In genomic region chr20:47368301-47368700, GRCh38 we compare ENCODE assay signal across 14 cellular contexts. TPM values are rescaled to one million over a fixed set of nuclear protein-coding genes. Genes with fewer than 3 reads are reported as not detected.
DNase-seq lines count a peak whose midpoint lies in the region; ATAC-seq and TF ChIP-seq lines count a peak whose summit lies in the region.
"Had no signal": no experiment of that assay in that cellular context is flagged by ENCODE, and none has a peak within 500 bp of the region (broad histone marks: within the 10 kb centered on the region; RNA-seq: fewer than 3 reads in every experiment).

No MANE protein-coding gene starts in this region.

- no peak overlapping the region for H2BK5ac ChIP-seq in H9 (ENCODE audit: insufficient read length, low read length)

- H2BK20ac ChIP-seq in H9 (ENCODE audit: low read depth, low read length, poor library complexity, severe bottlenecking): no peak overlapping the region

- in situ Hi-C loops in Panc1 (cut with HindIII; ENCODE audit: low pct_unique_long_range_greater_than_20kb, low sequenced_read_pairs): no loop called here

- H3K9ac ChIP-seq in H9 (ENCODE audit: extremely low read depth, insufficient read length, low read length): peak overlapping the region; percentile 82

- no TSS peak for BruUV-seq in Panc1 (replicated peaks; lab: Mats Ljungman, UMichigan)

- H2BK15ac ChIP-seq in H9 (ENCODE audit: low read depth, low read length): no peak overlapping the region

- H2AFZ ChIP-seq in H9 (ENCODE audit: low read length): no peak overlapping the region

- no peak overlapping the region; the same call in 1 of the 2 replicates for H3K14ac ChIP-seq in H9 (ENCODE audit: insufficient read depth, low read length)

- DNase-seq in H9: no peak
- no peak for DNase-seq in Panc1 (ENCODE audit: low read depth, low spot score)
- peak; percentile 8 for DNase-seq in spleen
- DNase-seq in GM10248 (ENCODE audit: extremely low spot score): no peak
- DNase-seq in activated CD8-positive, alpha-beta memory T cell treated with anti-CD3 and anti-CD28 coated beads for 24 hours: no peak
- DNase-seq: CD8-positive, alpha-beta T cell; KG1; NCI-H1092; NCI-H1694; NCI-H446; NCI-H774; SHP77 treated with DMSO at 0.1 percent for 48 hours had no signal

- ATAC-seq in Panc1 (no peak), GM18868 (IDR thresholded peaks at IDR 0.05; ENCODE audit: unreplicated experiment) (no peak)
- ATAC-seq: CD8-positive, alpha-beta T cell had no signal

- H3K4me2 ChIP-seq in H9 (ENCODE audit: insufficient read depth, insufficient read length, low read length): peak overlapping the region; percentile 78

- H3K27me3 ChIP-seq in H9 (ENCODE audit: insufficient read depth, low read length) (no peaks in the 10 kb centered on the region), Panc1 (ENCODE audit: control insufficient read depth, insufficient read depth, low read length) (no peaks in the 10 kb centered on the region), spleen (replicated peaks in 1 of 7) (no peaks in the 10 kb centered on the region)

- H3K27me3 Mint-ChIP-seq in H9 (ENCODE audit: low read depth): no peaks in the 10 kb centered on the region

- CTCF ChIA-PET in Panc1 (lab: Charles Lee): no interaction called here
- CTCF ChIA-PET in GM10248 (lab: Yijun Ruan, JAX): interaction anchor here (0.6 to 6.8 kb wide), 3 partner anchors 9 to 27 kb away, joined by 3 to 63 read pairs (median 5); no protein-coding TSS in a partner anchor

- intact Hi-C loops in Panc1 (cut with micrococcal nuclease; ENCODE audit: unreplicated experiment): no loop called here
- intact Hi-C loops in spleen (cut with DNase I; ENCODE audit: low total_unique reads): no loop called here

- H4K8ac ChIP-seq in H9 (replicated peaks; ENCODE audit: insufficient read length, low read depth, low read length): no peak overlapping the region

- H3K4me3 ChIP-seq in Panc1 (ENCODE audit: low read depth in 2 of 2, low read length in 2 of 2) (no peak overlapping the region), iPS-11a (ENCODE audit: low read depth, low read length) (peak overlapping the region; percentile 73), spleen (no peak overlapping the region)

- no peak overlapping the region for H2BK12ac ChIP-seq in H9 (ENCODE audit: insufficient read length, low read depth, low read length)

- no peaks in the 10 kb centered on the region for H4K20me1 ChIP-seq in H9 (ENCODE audit: control insufficient read depth, insufficient read depth, insufficient read length)

- H3K56ac ChIP-seq in H9 (ENCODE audit: insufficient read length, low read depth, low read length): no peak overlapping the region

- H3K23me2 ChIP-seq in H9 (ENCODE audit: insufficient read length, low read depth, low read length, poor library complexity, severe bottlenecking): peaks cover 3% of the 10 kb centered on the region

- no peak overlapping the region for H4K91ac ChIP-seq in H9 (ENCODE audit: insufficient read length, low read depth, low read length)

- peak overlapping the region; percentile 93 to 94 for H3K4me3 Mint-ChIP-seq in H9
- H3K4me3 Mint-ChIP-seq: CD8-positive, alpha-beta T cell had no signal

- no peaks in the 10 kb centered on the region; a peak in 1 of 5 replicates for H3K9me3 Mint-ChIP-seq in H9
- H3K9me3 Mint-ChIP-seq: CD8-positive, alpha-beta T cell had no signal

- no peak for TF ChIP-seq POLR2A in spleen (IDR thresholded peaks at IDR 0.05)

- H3K23ac ChIP-seq in H9 (ENCODE audit: insufficient read length, low read depth, low read length): no peak overlapping the region

- peak overlapping the region; percentile 70 for H3K27ac ChIP-seq in H9 (ENCODE audit: insufficient read length, low read depth, low read length)
- peak overlapping the region; percentile 87 for H3K27ac ChIP-seq in Panc1 (ENCODE audit: low read length)
- H3K27ac ChIP-seq in spleen: no peak overlapping the region

- H3K4me1 ChIP-seq in H9 (ENCODE audit: insufficient read depth, low read length): peaks cover 12% of the 10 kb centered on the region
- H3K4me1 ChIP-seq in Panc1 (ENCODE audit: control insufficient read depth, insufficient read depth, low read length): peaks cover 29% of the 10 kb centered on the region
- H3K4me1 ChIP-seq in spleen: peaks cover 0 to 6% (median 0%) of the 10 kb centered on the region in 6 donors

- H3K27ac Mint-ChIP-seq in H9: peak overlapping the region; percentile 98 to 100 (median 99)
- H3K27ac Mint-ChIP-seq: CD8-positive, alpha-beta T cell had no signal

- no peak overlapping the region; the same call in 1 of the 2 replicates for H3K4ac ChIP-seq in H9 (ENCODE audit: low read depth, low read length)

- peaks cover 49 to 58% of the 10 kb centered on the region in 2 experiments for H3K4me1 Mint-ChIP-seq in H9

- H3K9me3 ChIP-seq in H9 (ENCODE audit: control insufficient read depth, low read depth, low read length): no peaks in the 10 kb centered on the region
- no peaks in the 10 kb centered on the region for H3K9me3 ChIP-seq in Panc1 (ENCODE audit: control insufficient read depth, insufficient read depth, low read depth, low read length)
- H3K9me3 ChIP-seq in spleen: no peaks in the 10 kb centered on the region

- no CpG with 5 or more reads among the region's 7 CpGs for WGBS in H9 (ENCODE audit: extremely low coverage, insufficient read length, low lambda C conversion rate)
- 89 to 95% (median 93%) methylated on average over 7 of the region's 7 CpGs for WGBS in spleen, 5 donors

- POLR2A ChIA-PET in Panc1 (lab: Charles Lee): no interaction called here
- POLR2A ChIA-PET in GM10248 (lab: Yijun Ruan, JAX): no interaction called here

- no peaks in the 10 kb centered on the region for H3K36me3 ChIP-seq in Panc1 (ENCODE audit: control insufficient read depth, insufficient read depth, low read length)
- no peaks in the 10 kb centered on the region for H3K36me3 ChIP-seq in spleen

- peaks cover 16 to 29% (median 20%) of the 10 kb centered on the region in 3 experiments for H3K36me3 Mint-ChIP-seq in H9 (ENCODE audit: insufficient read depth in 1 of 3, low read depth in 3 of 3)
- H3K36me3 Mint-ChIP-seq: CD8-positive, alpha-beta T cell had no signal

- H3K18ac ChIP-seq in H9 (ENCODE audit: insufficient read length, low read depth, low read length): peak overlapping the region; percentile 41

- TF ChIP-seq CTCF in H9 (conservative IDR thresholded peaks at IDR 0.05) (no peak), Panc1 (IDR thresholded peaks at IDR 0.05) (no peak), spleen (IDR thresholded peaks at IDR 0.05 in 8 of 11, conservative IDR thresholded peaks at IDR 0.05 in 3 of 11) (no peak), GM10248 (IDR thresholded peaks at IDR 0.05; ENCODE audit: control extremely low read depth, extremely low read depth, low read depth, missing control alignments) (no peak)

- H3K79me1 ChIP-seq in H9 (ENCODE audit: insufficient read depth, low read depth, low read length, poor library complexity, severe bottlenecking): no peaks in the 10 kb centered on the region

- no peak overlapping the region for H2BK120ac ChIP-seq in H9 (ENCODE audit: low read depth, low read length, poor library complexity, severe bottlenecking)

- H3K79me2 ChIP-seq in H9 (ENCODE audit: insufficient read depth, low read length): peaks cover 36% of the 10 kb centered on the region; the same call in 1 of the 2 replicates

- no peak overlapping the region for H4K5ac ChIP-seq in H9 (ENCODE audit: insufficient read length, low read depth, low read length)

- H3T11ph ChIP-seq in H9 (ENCODE audit: low read length): no peak overlapping the region

- H2AK5ac ChIP-seq in H9 (ENCODE audit: insufficient read length, low read length): no peak overlapping the region

RNA-seq across cellular contexts. Expression of gene ZMYND8, which starts 11.8 kb away (rescaled TPM):
- total RNA-seq in H9 (2021): 158 and 162 TPM in 2 replicates
- 50.7 TPM for total RNA-seq in Panc1 (2021; ENCODE audit: unreplicated experiment)
- polyA plus RNA-seq in Panc1 (2012; ENCODE audit: insufficient read length): 26.6 TPM
- 10 to 100 TPM; 30.3 to 64.0 (median 56.0) TPM for total RNA-seq in spleen
- polyA plus RNA-seq in spleen: 10 to 100 TPM; 12.5 to 16.8 (median 15.6) TPM

Comparison
In these comparisons a context has a peak if more than half of its experiments do, and no peak if none do; other contexts are left out.
1. H3K27ac ChIP-seq: peak in H9 (single experiment) and Panc1 (single experiment); none in spleen (0 of 8).